1 cellular context compared by ENCODE assay signal in genomic region chr3:167380004-167380689, GRCh38.
A peak's percentile ranks its signal among the peaks of the same experiment; 100 is the strongest.
TF ChIP-seq lines count a peak whose summit lies in the region.

TSS of gene ZBBX (minus strand) at chr3:167380297. CDS start at chr3:167372901, 7,396 bp downstream.

TF ChIP-seq in HepG2, 621 proteins besides CTCF, POLR2A, EP300 and RAD21 (continued from another document and continues in another):
- TF ChIP-seq ZNF704 (CRISPR knock-in tag; IDR thresholded peaks at IDR 0.05; ENCODE audit: borderline replicate concordance) = no peak
- TF ChIP-seq MTF1 (CRISPR knock-in tag; IDR thresholded peaks at IDR 0.05) = no peak
- no peak for TF ChIP-seq GLMP (CRISPR knock-in tag; IDR thresholded peaks at IDR 0.05; ENCODE audit: borderline replicate concordance)
- no peak for TF ChIP-seq ZNF207 (IDR thresholded peaks at IDR 0.05; ENCODE audit: borderline replicate concordance)
- no peak for TF ChIP-seq FOXO1 (CRISPR knock-in tag; IDR thresholded peaks at IDR 0.05)
- peak; percentile 26 for TF ChIP-seq TEAD3 (CRISPR knock-in tag; optimal IDR thresholded peaks at IDR 0.05; ENCODE audit: borderline replicate concordance)
- no peak for TF ChIP-seq TCF7 (IDR thresholded peaks at IDR 0.05; ENCODE audit: low read depth)
- no peak for TF ChIP-seq FOXO4 (CRISPR knock-in tag; conservative IDR thresholded peaks at IDR 0.05)
- TF ChIP-seq FOXC1 (CRISPR knock-in tag; IDR thresholded peaks at IDR 0.05; ENCODE audit: borderline replicate concordance) = 0 out of 2 replicates have a peak, but pooled peaks have one; percentile 23
- TF ChIP-seq ZNF205 (CRISPR knock-in tag; IDR thresholded peaks at IDR 0.05) = no peak
- TF ChIP-seq ZSCAN5A (CRISPR knock-in tag; IDR thresholded peaks at IDR 0.05; ENCODE audit: borderline replicate concordance) = no peak
- 0 out of 2 replicates have a peak, but pooled peaks have one; percentile 32 for TF ChIP-seq POGK (CRISPR knock-in tag; conservative IDR thresholded peaks at IDR 0.05)
- TF ChIP-seq ETV6 (CRISPR knock-in tag; conservative IDR thresholded peaks at IDR 0.05) = no peak
- no peak for TF ChIP-seq ZNF362 (CRISPR knock-in tag; IDR thresholded peaks at IDR 0.05; ENCODE audit: borderline replicate concordance)
- TF ChIP-seq MTF2 (CRISPR knock-in tag; IDR thresholded peaks at IDR 0.05; ENCODE audit: borderline replicate concordance) = no peak
- TF ChIP-seq ETV5 (CRISPR knock-in tag; IDR thresholded peaks at IDR 0.05; ENCODE audit: borderline replicate concordance) = peak; percentile 35; the same call in 1 of the 2 replicates
- no peak for TF ChIP-seq HBP1 (CRISPR knock-in tag; IDR thresholded peaks at IDR 0.05; ENCODE audit: low read depth)
- TF ChIP-seq JUNB (CRISPR knock-in tag; IDR thresholded peaks at IDR 0.05; ENCODE audit: borderline replicate concordance) = no peak
- no peak for TF ChIP-seq HNRNPUL1 (IDR thresholded peaks at IDR 0.05; ENCODE audit: low read depth, low read length)
- no peak for TF ChIP-seq NPAS2 (CRISPR knock-in tag; IDR thresholded peaks at IDR 0.05; ENCODE audit: borderline replicate concordance)
- TF ChIP-seq ZNF580 (CRISPR knock-in tag; IDR thresholded peaks at IDR 0.05; ENCODE audit: borderline replicate concordance, low read depth) = peak; percentile 37; the same call in 1 of the 2 replicates
- no peak for TF ChIP-seq IKZF5 (CRISPR knock-in tag; IDR thresholded peaks at IDR 0.05)
- TF ChIP-seq ZNF703 (CRISPR knock-in tag; IDR thresholded peaks at IDR 0.05; ENCODE audit: borderline replicate concordance) = no peak
- TF ChIP-seq ZBTB3 (CRISPR knock-in tag; IDR thresholded peaks at IDR 0.05; ENCODE audit: borderline replicate concordance, low read depth) = no peak
- no peak for TF ChIP-seq POLR2AphosphoS2 (IDR thresholded peaks at IDR 0.05; ENCODE audit: low read depth, low read length)
- no peak for TF ChIP-seq ZNF484 (CRISPR knock-in tag; IDR thresholded peaks at IDR 0.05; ENCODE audit: borderline replicate concordance, low read depth)
- no peak for TF ChIP-seq ZNF292 (CRISPR knock-in tag; IDR thresholded peaks at IDR 0.05; ENCODE audit: borderline replicate concordance, low read depth)
- peak; percentile 100 for TF ChIP-seq RFX3 (CRISPR knock-in tag; IDR thresholded peaks at IDR 0.05)
- TF ChIP-seq CSRNP1 (CRISPR knock-in tag; IDR thresholded peaks at IDR 0.05) = no peak
- TF ChIP-seq ZNF609 (CRISPR knock-in tag; IDR thresholded peaks at IDR 0.05; ENCODE audit: borderline replicate concordance) = no peak
- 0 out of 2 replicates have a peak, but pooled peaks have one; percentile 17 for TF ChIP-seq NCOA2 (CRISPR knock-in tag; IDR thresholded peaks at IDR 0.05)
- 0 out of 2 replicates have a peak, but pooled peaks have one; percentile 24 for TF ChIP-seq DRAP1 (CRISPR knock-in tag; IDR thresholded peaks at IDR 0.05)
- TF ChIP-seq ZNF337 (CRISPR knock-in tag; IDR thresholded peaks at IDR 0.05; ENCODE audit: borderline replicate concordance, low read depth) = no peak
- no peak for TF ChIP-seq E2F5 (CRISPR knock-in tag; conservative IDR thresholded peaks at IDR 0.05)
- no peak for TF ChIP-seq DBP (CRISPR knock-in tag; IDR thresholded peaks at IDR 0.05; ENCODE audit: not compliant biosample characterization)
- 0 out of 2 replicates have a peak, but pooled peaks have one; percentile 9 for TF ChIP-seq ZNF768 (CRISPR knock-in tag; IDR thresholded peaks at IDR 0.05)
- TF ChIP-seq JUN (CRISPR knock-in tag; IDR thresholded peaks at IDR 0.05) = no peak
- no peak for TF ChIP-seq ZKSCAN8 (CRISPR knock-in tag; IDR thresholded peaks at IDR 0.05; ENCODE audit: borderline replicate concordance)
